Comparison of ENCODE assay signal across 8 cellular contexts in the genomic region with DNA sequence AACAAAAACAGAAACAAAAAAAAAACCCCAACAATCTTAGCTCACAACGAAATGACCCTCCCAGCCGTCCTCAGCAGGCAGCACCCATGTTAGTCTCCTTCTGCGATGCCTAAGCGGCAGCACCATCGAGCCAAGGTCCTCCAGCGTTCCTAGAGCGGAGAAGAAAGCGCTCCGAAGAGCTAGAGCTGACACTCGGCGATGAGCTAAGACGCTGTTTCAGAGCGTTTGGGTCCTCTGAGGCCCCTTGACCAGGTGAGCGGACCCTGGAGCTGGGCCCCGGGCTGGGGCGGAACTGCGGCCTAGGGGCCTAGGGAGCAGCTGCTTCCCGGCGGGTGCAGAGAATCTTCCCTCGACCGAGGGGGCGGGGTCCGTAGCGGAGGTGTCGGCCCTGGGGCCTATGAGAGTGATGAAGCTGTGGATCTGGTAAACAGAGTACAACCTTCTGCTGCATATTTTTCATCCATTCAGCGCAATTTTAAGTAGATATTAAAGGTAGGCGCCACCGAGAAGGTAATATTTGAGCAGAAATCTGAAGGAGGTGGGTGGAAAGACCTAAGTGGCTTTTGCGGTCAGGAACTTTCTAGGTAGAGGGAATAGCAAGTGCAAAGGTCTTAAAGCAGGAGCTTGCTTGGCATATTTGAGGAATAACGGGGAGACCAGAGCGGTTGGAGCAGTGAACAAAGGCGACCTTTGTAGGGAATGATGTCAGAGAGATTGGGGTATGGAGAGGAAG. TPM values are rescaled to one million over a fixed set of nuclear protein-coding genes. Genes with fewer than 3 reads are reported as not detected.
A peak's percentile ranks its signal among the peaks of the same experiment; 100 is the strongest.
DNase-seq lines count a peak whose midpoint lies in the region; ATAC-seq lines count a peak whose summit lies in the region.

A gene (plus strand): TSS at position 182 of the 733 bp plus-strand sequence. CDS start 4,777 bp downstream, outside the sequence.

- DNase-seq in AML-193 (lab: John Stamatoyannopoulos, UW) = peak; percentile 90 to 91
- peak; percentile 89 for DNase-seq in NCI-H345 (lab: John Stamatoyannopoulos, UW)
- peak; percentile 70 for DNase-seq in activated CD4-positive, CD25-positive, alpha-beta regulatory T cell treated with anti-CD3 and anti-CD28 coated beads, Interleukin-2, amount 50 U/mL, for 72 hours
- peak; percentile 82 for DNase-seq in cerebellum (ENCODE audit: low spot score)
- DNase-seq in islet precursor cell = peak; percentile 95
- peak; percentile 72 to 86 (median 76) for DNase-seq in stimulated activated CD4-positive, alpha-beta T cell treated with anti-CD3 and anti-CD28 coated beads, Interleukin-12 subunit alpha, Interleukin-12 subunit beta, amount 100 ng/mL, for 48 hours (ENCODE audit: low read depth in 2 of 3, low spot score in 1 of 3)

- ATAC-seq in GM19035 (IDR thresholded peaks at IDR 0.05; ENCODE audit: unreplicated experiment) (peak; percentile 96), HG03280 (IDR thresholded peaks at IDR 0.05; ENCODE audit: unreplicated experiment) (peak; percentile 93)

RNA-seq across cellular contexts. Expression of the gene that starts here (rescaled TPM):
- total RNA-seq in cerebellum = 35.5 TPM

Comparison
In these comparisons a context has a peak if more than half of its experiments do, and no peak if none do; other contexts are left out.
1. Peak in every context shown above with its lines: DNase-seq and ATAC-seq.